In genomic region chr9:132800038-132800648, GRCh38 we compare ENCODE assay signal across 8 cellular contexts.
DNase-seq lines count a peak whose midpoint lies in the region; ATAC-seq and TF ChIP-seq lines count a peak whose summit lies in the region.

No MANE protein-coding gene starts in this region.

- DNase-seq in AG08395 (ENCODE audit: low spot score) (peak; percentile 74), GM23338 (ENCODE audit: low spot score) (peak; percentile 92), NCI-H446 (lab: John Stamatoyannopoulos, UW) (peak; percentile 15 to 75), choroid plexus epithelial cell (ENCODE audit: low read depth) (peak; percentile 80), left lung (peak; percentile 61 to 85)
- peak; percentile 87 for DNase-seq in activated CD4-positive, alpha-beta T cell treated with anti-CD3 and anti-CD28 coated beads, Interleukin-2, amount 10 ng/mL, durations not matched to agents 24 days and 14 days
- peak; percentile 61 to 68 for DNase-seq in stimulated activated CD4-positive, alpha-beta T cell treated with anti-CD3 and anti-CD28 coated beads, Interleukin-2, amount 100 ng/mL, for 24 hours

- H3K79me2 ChIP-seq in GM23338 (replicated peaks; ENCODE audit: insufficient read depth) = no peaks in the 10 kb centered on the region

- H3K4me3 ChIP-seq in GM23338 (no peak overlapping the region), choroid plexus epithelial cell (ENCODE audit: low read depth, low read length) (no peak overlapping the region), left lung (no peak overlapping the region)

- H3K4me2 ChIP-seq in GM23338 = peak overlapping the region; percentile 49; the same call in 1 of the 2 replicates

- ATAC-seq in GM23338 (peak; percentile 80), left lung (peak; percentile 93), GM18519 (IDR thresholded peaks at IDR 0.05; ENCODE audit: low FRiP score, unreplicated experiment) (no peak)

- no peaks in the 10 kb centered on the region; the same call in 1 of the 2 replicates for H4K20me1 ChIP-seq in GM23338 (replicated peaks; ENCODE audit: insufficient read depth)

- no peaks in the 10 kb centered on the region; the same call in 2 of the 3 replicates for H3K9me3 Mint-ChIP-seq in GM23338
- H3K9me3 Mint-ChIP-seq in activated CD4-positive, alpha-beta T cell treated with anti-CD3 and anti-CD28 coated beads, Interleukin-2, amount 10 ng/mL, durations not matched to agents 24 days and 14 days = no peaks in the 10 kb centered on the region

- H3K9me3 ChIP-seq in left lung = no peaks in the 10 kb centered on the region

- H3K4me3 Mint-ChIP-seq in GM23338 = no peak overlapping the region
- no peak overlapping the region for H3K4me3 Mint-ChIP-seq in activated CD4-positive, alpha-beta T cell treated with anti-CD3 and anti-CD28 coated beads, Interleukin-2, amount 10 ng/mL, durations not matched to agents 24 days and 14 days

- H2AFZ ChIP-seq in GM23338 = peak overlapping the region; percentile 93; the same call in 1 of the 2 replicates

- TF ChIP-seq CTCF in GM23338 (conservative IDR thresholded peaks at IDR 0.05; ENCODE audit: low read depth in 2 of 2) (peak; percentile 82 to 94), choroid plexus epithelial cell (conservative IDR thresholded peaks at IDR 0.05; ENCODE audit: low read depth, low read length) (peak; percentile 87), left lung (IDR thresholded peaks at IDR 0.05) (peak; percentile 74 to 91)

- H3K36me3 Mint-ChIP-seq in GM23338 (ENCODE audit: low read depth) = no peaks in the 10 kb centered on the region
- no peaks in the 10 kb centered on the region for H3K36me3 Mint-ChIP-seq in activated CD4-positive, alpha-beta T cell treated with anti-CD3 and anti-CD28 coated beads, Interleukin-2, amount 10 ng/mL, durations not matched to agents 24 days and 14 days (ENCODE audit: low read depth)

- H3K36me3 ChIP-seq in GM23338 (ENCODE audit: insufficient read depth) (no peaks in the 10 kb centered on the region), left lung (no peaks in the 10 kb centered on the region)

- no peak overlapping the region for H3K27ac Mint-ChIP-seq in GM23338
- H3K27ac Mint-ChIP-seq in activated CD4-positive, alpha-beta T cell treated with anti-CD3 and anti-CD28 coated beads, Interleukin-2, amount 10 ng/mL, durations not matched to agents 24 days and 14 days = no peak overlapping the region

- H3K27me3 ChIP-seq in GM23338 (ENCODE audit: insufficient read depth) (peaks cover 16% of the 10 kb centered on the region), left lung (peaks cover 0 to 49% of the 10 kb centered on the region in 2 donors)

- H3K4me1 Mint-ChIP-seq in GM23338 = peaks cover 7% of the 10 kb centered on the region; the same call in 1 of the 3 replicates
- H3K4me1 Mint-ChIP-seq in activated CD4-positive, alpha-beta T cell treated with anti-CD3 and anti-CD28 coated beads, Interleukin-2, amount 10 ng/mL, durations not matched to agents 24 days and 14 days = peaks cover 4% of the 10 kb centered on the region

- H3K4me1 ChIP-seq in GM23338 (ENCODE audit: insufficient read depth) = peaks cover 4% of the 10 kb centered on the region; the same call in 1 of the 2 replicates
- H3K4me1 ChIP-seq in left lung = peaks cover 0 to 8% of the 10 kb centered on the region in 2 donors

- intact Hi-C loops in activated CD4-positive, alpha-beta T cell treated with anti-CD3 and anti-CD28 coated beads, Interleukin-2, amount 10 ng/mL, durations not matched to agents 24 days and 14 days (cut with micrococcal nuclease) = loop anchor here (1.0 to 2.0 kb wide), 3 partner anchors 31 to 389 kb away; no protein-coding TSS in a partner anchor
- intact Hi-C loops in left lung (cut with DNase I) = no loop called here

- H3K27ac ChIP-seq in GM23338 (ENCODE audit: low read depth) (no peak overlapping the region), left lung (no peak overlapping the region)

- H3K9me2 ChIP-seq in GM23338 (ENCODE audit: insufficient read depth) = no peaks in the 10 kb centered on the region

- peaks cover 42% of the 10 kb centered on the region for H3K27me3 Mint-ChIP-seq in GM23338 (ENCODE audit: insufficient read depth, low read depth, poor library complexity)
- peaks cover 30% of the 10 kb centered on the region for H3K27me3 Mint-ChIP-seq in activated CD4-positive, alpha-beta T cell treated with anti-CD3 and anti-CD28 coated beads, Interleukin-2, amount 10 ng/mL, durations not matched to agents 24 days and 14 days

- H3F3A ChIP-seq in GM23338 (replicated peaks; ENCODE audit: low read depth) = no peaks in the 10 kb centered on the region

TF ChIP-seq in GM23338, 12 proteins besides CTCF, POLR2A, EP300 and RAD21 (continues in another document):
- TF ChIP-seq EZH2phosphoT487 (IDR thresholded peaks at IDR 0.05; ENCODE audit: unreplicated experiment) = no peak
- no peak for TF ChIP-seq REST (IDR thresholded peaks at IDR 0.05; ENCODE audit: unreplicated experiment)
